9 cellular contexts compared by ENCODE assay signal in the genomic region with DNA sequence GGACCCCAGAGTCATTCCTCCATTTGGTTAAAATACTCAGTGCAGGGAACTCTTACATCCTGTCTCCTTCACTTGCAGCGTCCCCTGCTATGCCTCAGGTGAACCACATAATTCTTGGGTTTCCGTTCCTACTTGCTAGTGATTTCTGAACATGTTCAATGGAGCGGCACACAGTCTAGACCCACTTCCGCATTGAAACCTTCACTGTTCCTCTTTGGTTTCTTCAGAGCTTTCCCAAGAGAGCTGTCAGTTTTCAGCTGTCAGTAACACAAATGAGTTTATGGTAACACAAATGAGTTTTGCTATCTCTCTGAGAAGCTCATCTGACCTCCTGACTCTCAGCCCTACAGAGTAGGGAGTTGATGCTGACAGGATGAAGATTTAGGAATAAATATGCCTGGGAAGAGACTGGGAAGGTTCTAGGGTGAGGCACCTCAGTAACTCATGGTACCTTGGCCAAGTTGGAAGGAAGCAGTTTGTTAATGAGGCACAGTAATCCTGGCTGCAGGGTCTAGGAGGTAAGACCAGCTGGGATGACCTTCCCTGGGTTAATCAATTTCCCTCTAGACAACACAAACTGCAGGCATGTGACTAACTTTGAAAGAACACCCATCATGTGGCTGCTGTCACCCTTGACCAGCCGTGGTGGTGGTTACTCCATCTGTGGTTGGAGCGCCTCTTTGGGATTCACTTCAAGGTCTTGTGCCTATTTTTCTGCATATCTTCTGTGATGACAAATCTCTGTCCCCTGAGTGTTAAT. TPM values are rescaled to one million over a fixed set of nuclear protein-coding genes. Genes with fewer than 3 reads are reported as not detected.
DNase-seq lines count a peak whose midpoint lies in the region; ATAC-seq lines count a peak whose summit lies in the region.
"Had no signal": no experiment of that assay in that cellular context is flagged by ENCODE, and none has a peak within 500 bp of the region (broad histone marks: within the 10 kb centered on the region; RNA-seq: fewer than 3 reads in every experiment).

No MANE protein-coding gene starts in this region.

- H3K27ac Mint-ChIP-seq in activated T-cell treated with anti-CD3 and anti-CD28 coated beads, Interleukin-2, amount 50 U/mL, for 24 hours: peak overlapping the region; percentile 76
- peak overlapping the region; percentile 79 for H3K27ac Mint-ChIP-seq in T-helper 17 cell

- no peaks in the 10 kb centered on the region for H3K9me3 Mint-ChIP-seq in activated T-cell treated with anti-CD3 and anti-CD28 coated beads, Interleukin-2, amount 50 U/mL, for 24 hours

- peaks cover 64% of the 10 kb centered on the region for H3K4me1 Mint-ChIP-seq in activated T-cell treated with anti-CD3 and anti-CD28 coated beads, Interleukin-2, amount 50 U/mL, for 24 hours (ENCODE audit: low read depth)
- H3K4me1 Mint-ChIP-seq in T-helper 17 cell: peaks cover 32% of the 10 kb centered on the region

- H3K36me3 Mint-ChIP-seq in activated T-cell treated with anti-CD3 and anti-CD28 coated beads, Interleukin-2, amount 50 U/mL, for 24 hours (ENCODE audit: low read depth): peaks cover 66% of the 10 kb centered on the region
- no peaks in the 10 kb centered on the region for H3K36me3 Mint-ChIP-seq in T-helper 17 cell (ENCODE audit: low read depth)

- no peak for DNase-seq in activated T-cell treated with anti-CD3 and anti-CD28 coated beads, Interleukin-2, amount 50 U/mL, for 24 hours
- DNase-seq in activated T-cell treated with anti-CD3 and anti-CD28 coated beads, Interleukin-2, amount 50 U/mL, for 1 hour: no peak
- DNase-seq in T-helper 17 cell (no peak), pons (ENCODE audit: low spot score) (peak; percentile 73), DMS 273 treated with DMSO at 0.1 percent for 48 hours (lab: John Stamatoyannopoulos, UW) (no peak), NCI-H1694 treated with DMSO at 0.1 percent for 48 hours (lab: John Stamatoyannopoulos, UW) (no peak), NCI-H2029 treated with DMSO at 0.1 percent for 48 hours (lab: John Stamatoyannopoulos, UW) (no peak)

- peak overlapping the region; percentile 9 for H3K4me3 Mint-ChIP-seq in activated T-cell treated with anti-CD3 and anti-CD28 coated beads, Interleukin-2, amount 50 U/mL, for 24 hours
- H3K4me3 Mint-ChIP-seq in T-helper 17 cell: peak overlapping the region; percentile 81

- H3K27me3 Mint-ChIP-seq in activated T-cell treated with anti-CD3 and anti-CD28 coated beads, Interleukin-2, amount 50 U/mL, for 24 hours: no peaks in the 10 kb centered on the region
- no peaks in the 10 kb centered on the region for H3K27me3 Mint-ChIP-seq in T-helper 17 cell

- no peaks in the 10 kb centered on the region for H3K9me3 ChIP-seq in T-helper 17 cell (ENCODE audit: control insufficient read depth, low read length, poor library complexity, severe bottlenecking)

- ATAC-seq in HG03097 (IDR thresholded peaks at IDR 0.05; ENCODE audit: low FRiP score, unreplicated experiment): peak; percentile 76
- ATAC-seq in T-helper 17 cell: peak; percentile 68

RNA-seq across cellular contexts. Expression of gene SYS1, which starts 5.4 kb away (rescaled TPM):
- total RNA-seq in T-helper 17 cell: 10 to 100 TPM; 93.3 to 99.5 TPM

RNA-seq across cellular contexts. Expression of gene TP53TG5, which starts 9.7 kb away (rescaled TPM):
- total RNA-seq in T-helper 17 cell: not detected
- total RNA-seq: SK-MEL-5 had no signal

RNA-seq across cellular contexts. Expression of gene SDC4, which starts 20.2 kb away (rescaled TPM):
- 1 to 10 TPM; 2.7 to 5.3 TPM for total RNA-seq in T-helper 17 cell

RNA-seq across cellular contexts. Expression of gene DBNDD2, which starts 39.7 kb away (rescaled TPM):
- 10 to 100 TPM; 10.7 to 10.9 TPM for total RNA-seq in T-helper 17 cell

RNA-seq across cellular contexts. Expression of gene PIGT, which starts 47.5 kb away (rescaled TPM):
- total RNA-seq in T-helper 17 cell: 100 to 1,000 TPM; 115 to 136 TPM
